ENCODE assay signal across 1 cellular context in the genomic region with DNA sequence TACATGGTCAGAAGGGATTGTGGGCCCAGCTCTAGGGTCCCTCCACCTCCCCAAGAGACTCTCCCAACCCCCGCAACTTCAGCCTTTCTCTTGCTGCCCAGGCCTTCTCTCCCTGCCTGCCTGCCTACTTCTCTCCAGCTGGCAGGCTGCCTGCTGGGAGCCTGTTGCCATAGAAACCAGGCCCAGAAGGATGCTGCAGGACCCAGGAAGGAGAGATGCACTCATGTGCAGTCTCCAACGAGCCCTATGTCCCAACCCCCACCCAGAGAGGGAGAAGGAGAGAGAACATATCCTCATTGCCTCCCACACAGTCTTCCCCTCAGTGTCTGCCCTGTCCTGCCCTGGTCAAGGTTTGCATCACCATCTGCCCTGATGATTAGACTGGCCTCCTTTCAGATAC.
TF ChIP-seq lines count a peak whose summit lies in the region.

No MANE protein-coding gene starts in this region.

TF ChIP-seq in SK-N-SH, 30 proteins besides CTCF, POLR2A, EP300 and RAD21 (continued from another document):
- no peak for TF ChIP-seq CHD2 (IDR thresholded peaks at IDR 0.05; ENCODE audit: low read length, partially characterized antibody)
- TF ChIP-seq NFIC (IDR thresholded peaks at IDR 0.05; ENCODE audit: borderline replicate concordance): no peak
- TF ChIP-seq FOXJ3 (CRISPR knock-in tag; IDR thresholded peaks at IDR 0.05): no peak
- no peak for TF ChIP-seq MEF2A (IDR thresholded peaks at IDR 0.05; ENCODE audit: borderline replicate concordance, low read depth)
- no peak for TF ChIP-seq TAF1 (IDR thresholded peaks at IDR 0.05; ENCODE audit: borderline replicate concordance, low read depth, low read length)
